Comparison of ENCODE assay signal across 25 cellular contexts in genomic region chr9:118028225-118028624, GRCh38.
"Had no signal": no experiment of that assay in that cellular context is flagged by ENCODE, and none has a peak within 500 bp of the region (broad histone marks: within the 10 kb centered on the region; RNA-seq: fewer than 3 reads in every experiment).

No MANE protein-coding gene starts in this region.

- H3K9ac ChIP-seq: neural progenitor cell, parathyroid adenoma had no signal

- H3K4me2 ChIP-seq: neural progenitor cell, smooth muscle cell had no signal

- H2AFZ ChIP-seq: neural progenitor cell, parathyroid adenoma had no signal

- H3K79me2 ChIP-seq: parathyroid adenoma had no signal

- DNase-seq: hippocampal formation; kidney; left colon; left lung; lower lobe of right lung; mammary epithelial cell; mesenchymal stem cell; natural killer cell; nephron progenitor cell; occipital lobe; right lobe of liver; stimulated activated CD4-positive, alpha-beta T cell treated with anti-CD3 and anti-CD28 coated beads, Interleukin-1b, Interleukin-23, amount 100 ng/mL, for 48 hours; stimulated activated CD4-positive, alpha-beta T cell treated with anti-CD3 and anti-CD28 coated beads, Interleukin-2, amount 100 ng/mL, for 48 hours; stimulated activated CD4-positive, alpha-beta T cell treated with anti-CD3 and anti-CD28 coated beads, Interleukin-4, amount 100 ng/mL, for 4 hours; stimulated activated CD8-positive, alpha-beta memory T cell treated with anti-CD3 and anti-CD28 coated beads, Interleukin-4, amount 100 ng/mL, for 48 hours; stimulated activated naive CD4-positive, alpha-beta T cell treated with Interleukin-2 at 50 U/mL for 16 hours; stimulated activated naive CD8-positive, alpha-beta T cell treated with anti-CD3 and anti-CD28 coated beads, Interleukin-15, amount 100 ng/mL, for 72 hours; substantia nigra; uterus had no signal

- H3K4me3 ChIP-seq: left lung, lower lobe of right lung, neural progenitor cell, right atrium auricular region, right lobe of liver, smooth muscle cell, tibial nerve, uterus had no signal

- H3K36me3 ChIP-seq: left lung, lower lobe of right lung, neural progenitor cell, neutrophil, right atrium auricular region, right lobe of liver, tibial nerve, uterus had no signal

- H3K9me3 ChIP-seq: left lung, lower lobe of right lung, neutrophil, right atrium auricular region, right lobe of liver, tibial nerve, uterus had no signal

- H3K4me1 ChIP-seq: left lung, lower lobe of right lung, neural progenitor cell, parathyroid adenoma, right atrium auricular region, right lobe of liver, tibial nerve, uterus had no signal

- H3K27me3 ChIP-seq: left lung, neural progenitor cell, neutrophil, right atrium auricular region, right lobe of liver, tibial nerve, uterus had no signal

- H3K27ac ChIP-seq: left lung, lower lobe of right lung, neural progenitor cell, neutrophil, parathyroid adenoma, right atrium auricular region, right lobe of liver, tibial nerve, uterus had no signal
